In the genomic region with DNA sequence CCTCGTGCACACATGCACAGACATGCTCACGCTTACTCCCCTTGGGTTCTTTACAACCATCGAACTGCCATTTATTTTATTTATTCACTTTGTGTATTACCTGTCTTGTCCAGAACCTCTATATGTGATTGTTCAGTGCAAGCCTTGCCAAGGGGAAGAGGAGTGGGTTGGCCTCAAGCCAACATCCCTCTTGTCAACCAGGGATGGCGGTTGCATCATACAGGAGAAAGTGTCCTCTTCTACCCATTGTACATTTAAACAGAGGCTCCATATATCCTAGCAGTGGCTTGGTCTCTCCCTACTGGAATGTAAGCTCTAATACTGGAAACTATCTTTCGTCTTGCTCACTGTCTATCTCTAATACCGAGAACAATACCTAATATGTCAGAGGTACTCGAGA, we compare ENCODE assay signal across 27 cellular contexts.
DNase-seq lines count a peak whose midpoint lies in the region; ATAC-seq, FAIRE-seq and TF ChIP-seq lines count a peak whose summit lies in the region.
"Had no signal": no experiment of that assay in that cellular context is flagged by ENCODE, and none has a peak within 500 bp of the region (broad histone marks: within the 10 kb centered on the region; RNA-seq: fewer than 3 reads in every experiment).

No MANE protein-coding gene starts in this region.

- H3K4me3 Mint-ChIP-seq in MCF 10A (ENCODE audit: unreplicated experiment) = no peak overlapping the region
- H3K4me3 Mint-ChIP-seq: activated naive CD4-positive, alpha-beta T cell treated with anti-CD3 and anti-CD28 coated beads, Interleukin-2, amount 50 U/mL, for 24 hours; dendritic cell treated with granulocyte-macrophage colony-stimulating factor and Interleukin-4, amounts not matched to agents 40 ng/mL and 50 ng/mL, for 4 days; neural progenitor cell; type B pancreatic cell had no signal

- peaks cover 0 to 6% of the 10 kb centered on the region in 2 donors for H3K9me3 ChIP-seq in breast epithelium
- H3K9me3 ChIP-seq: lower lobe of right lung had no signal

- peaks cover 27% of the 10 kb centered on the region for H3K27me3 Mint-ChIP-seq in MCF 10A (ENCODE audit: insufficient read depth, unreplicated experiment)
- H3K27me3 Mint-ChIP-seq: activated naive CD4-positive, alpha-beta T cell treated with anti-CD3 and anti-CD28 coated beads, Interleukin-2, amount 50 U/mL, for 24 hours had no signal

- no peak overlapping the region for H3K27ac Mint-ChIP-seq in MCF 10A (ENCODE audit: low read depth, unreplicated experiment)
- H3K27ac Mint-ChIP-seq: activated naive CD4-positive, alpha-beta T cell treated with anti-CD3 and anti-CD28 coated beads, Interleukin-2, amount 50 U/mL, for 24 hours; dendritic cell treated with granulocyte-macrophage colony-stimulating factor and Interleukin-4, amounts not matched to agents 40 ng/mL and 50 ng/mL, for 4 days; neural progenitor cell; type B pancreatic cell had no signal

- DNase-seq in MCF 10A (ENCODE audit: unreplicated experiment) (peak; percentile 31), breast epithelium (ENCODE audit: low spot score in 2 of 2) (no peak), NCI-H146 (lab: John Stamatoyannopoulos, UW) (peak; percentile 45), NCI-H510A treated with DMSO at 0.1 percent for 48 hours (lab: John Stamatoyannopoulos, UW) (peak; percentile 94), urothelium cell line (ENCODE audit: low spot score) (no peak), H7 (no peak)
- DNase-seq: ACHN; activated CD4-positive, alpha-beta T cell treated with anti-CD3 and anti-CD28 coated beads for 4 hours; aorta; C1 segment of cervical spinal cord; caudate nucleus; kidney; lower lobe of right lung; NCI-H1694; NCI-H526 treated with DMSO at 0.1 percent for 48 hours; PC-9; posterior cingulate gyrus had no signal

- H3K36me3 Mint-ChIP-seq in MCF 10A (ENCODE audit: insufficient read depth, unreplicated experiment) = no peaks in the 10 kb centered on the region
- H3K36me3 Mint-ChIP-seq: neural progenitor cell, type B pancreatic cell had no signal

- intact Hi-C loops in MCF 10A (cut with micrococcal nuclease) = no loop called here
- intact Hi-C loops in breast epithelium (cut with DNase I; ENCODE audit: low total_unique reads) = no loop called here

- H3K27me3 ChIP-seq in breast epithelium (no peaks in the 10 kb centered on the region), H7 (ENCODE audit: control insufficient read depth, insufficient read depth, low read length) (no peaks in the 10 kb centered on the region)
- H3K27me3 ChIP-seq: neural progenitor cell had no signal

- BruUV-seq in MCF 10A (replicated peaks; lab: Mats Ljungman, UMichigan) = no TSS peak

- ATAC-seq in HG03196 (IDR thresholded peaks at IDR 0.05; ENCODE audit: unreplicated experiment) (no peak), HG02884 (IDR thresholded peaks at IDR 0.05; ENCODE audit: unreplicated experiment) (no peak)
- ATAC-seq: GM12878, HCT116, lower lobe of right lung, sciatic nerve had no signal

- no peak for FAIRE-seq in urothelium cell line (lab: Jason Lieb, UNC)
- FAIRE-seq: GM12878, kidney had no signal

- CTCF ChIA-PET in MCF 10A (lab: Yijun Ruan, JAX) = interaction anchor here (0.7 to 0.8 kb wide), 2 partner anchors 12 to 14 kb away, joined by 3 read pairs; no protein-coding TSS in a partner anchor

- TF ChIP-seq CTCF in MCF 10A (IDR thresholded peaks at IDR 0.05; ENCODE audit: unreplicated experiment) = no peak
- no peak for TF ChIP-seq CTCF in breast epithelium (IDR thresholded peaks at IDR 0.05)

- no peaks in the 10 kb centered on the region for H3K4me1 ChIP-seq in breast epithelium
- H3K4me1 ChIP-seq: lower lobe of right lung, neural progenitor cell had no signal

- no peak for TF ChIP-seq POLR2A in breast epithelium (IDR thresholded peaks at IDR 0.05)

- H3K27ac ChIP-seq in breast epithelium = no peak overlapping the region
- H3K27ac ChIP-seq: KMS-11, lower lobe of right lung, neural progenitor cell, PC-9 had no signal

- H3K9me3 Mint-ChIP-seq in MCF 10A (ENCODE audit: unreplicated experiment) = no peaks in the 10 kb centered on the region
- H3K9me3 Mint-ChIP-seq: dendritic cell treated with granulocyte-macrophage colony-stimulating factor and Interleukin-4, amounts not matched to agents 40 ng/mL and 50 ng/mL, for 4 days; neural progenitor cell; type B pancreatic cell had no signal

- peaks cover 8% of the 10 kb centered on the region for H3K4me1 Mint-ChIP-seq in MCF 10A (ENCODE audit: insufficient read depth, unreplicated experiment)
- H3K4me1 Mint-ChIP-seq: activated naive CD4-positive, alpha-beta T cell treated with anti-CD3 and anti-CD28 coated beads, Interleukin-2, amount 50 U/mL, for 24 hours; neural progenitor cell had no signal

- POLR2A ChIA-PET in MCF 10A (lab: Yijun Ruan, JAX) = no interaction called here

- H3K36me3 ChIP-seq in breast epithelium (no peaks in the 10 kb centered on the region), H7 (replicated peaks; ENCODE audit: control insufficient read depth, insufficient read depth, low read length) (no peaks in the 10 kb centered on the region)
- H3K36me3 ChIP-seq: lower lobe of right lung, neural progenitor cell had no signal

- H3K4me3 ChIP-seq in breast epithelium = no peak overlapping the region
- H3K4me3 ChIP-seq in H7 (ENCODE audit: insufficient read depth, low read depth, low read length) = no peak overlapping the region
- H3K4me3 ChIP-seq: GM12878, lower lobe of right lung, neural progenitor cell, PC-9 had no signal

Comparison
In these comparisons a context has a peak if more than half of its experiments do, and no peak if none do; other contexts are left out.
1. DNase-seq: peak in MCF 10A (single experiment), NCI-H146 (single experiment) and NCI-H510A treated with DMSO at 0.1 percent for 48 hours (single experiment); none in breast epithelium (0 of 2), urothelium cell line (single experiment) and H7 (single experiment).